ENCODE assay signal across 11 cellular contexts in genomic region chr20:348972-349841, GRCh38. TPM values are rescaled to one million over a fixed set of nuclear protein-coding genes. Genes with fewer than 3 reads are reported as not detected.
DNase-seq lines count a peak whose midpoint lies in the region; ATAC-seq and TF ChIP-seq lines count a peak whose summit lies in the region.
"Had no signal": no experiment of that assay in that cellular context is flagged by ENCODE, and none has a peak within 500 bp of the region (broad histone marks: within the 10 kb centered on the region; RNA-seq: fewer than 3 reads in every experiment).

No MANE protein-coding gene starts in this region.

- CTCF ChIA-PET in activated naive CD4-positive, alpha-beta T cell treated with anti-CD3 and anti-CD28 coated beads, Interleukin-2, amount 10 ng/mL, durations not matched to agents 7 days and 5 days (lab: Charles Lee): no interaction called here
- CTCF ChIA-PET in WTC11 (lab: Charles Lee): interaction anchor here (0.6 to 2.4 kb wide), 2 partner anchors 12 to 82 kb away, joined by 3 to 8 read pairs; no protein-coding TSS in a partner anchor

- no peaks in the 10 kb centered on the region for H3K79me2 ChIP-seq in osteoblast (ENCODE audit: insufficient read depth, low read length)

- H3K36me3 ChIP-seq in osteoblast (ENCODE audit: insufficient read depth, low read length): peaks cover 23% of the 10 kb centered on the region
- H3K36me3 ChIP-seq: Peyer's patch had no signal

- no peaks in the 10 kb centered on the region for H3K9me3 ChIP-seq in osteoblast (ENCODE audit: low read depth, low read length)
- H3K9me3 ChIP-seq: Peyer's patch had no signal

- no peaks in the 10 kb centered on the region for H3K9me3 Mint-ChIP-seq in activated naive CD4-positive, alpha-beta T cell treated with anti-CD3 and anti-CD28 coated beads, Interleukin-2, amount 10 ng/mL, durations not matched to agents 7 days and 5 days
- no peaks in the 10 kb centered on the region for H3K9me3 Mint-ChIP-seq in WTC11

- no peak overlapping the region for H3K27ac Mint-ChIP-seq in activated naive CD4-positive, alpha-beta T cell treated with anti-CD3 and anti-CD28 coated beads, Interleukin-2, amount 10 ng/mL, durations not matched to agents 7 days and 5 days
- H3K27ac Mint-ChIP-seq in WTC11: no peak overlapping the region

- H3K4me1 Mint-ChIP-seq in activated naive CD4-positive, alpha-beta T cell treated with anti-CD3 and anti-CD28 coated beads, Interleukin-2, amount 10 ng/mL, durations not matched to agents 7 days and 5 days: peaks cover 29% of the 10 kb centered on the region
- peaks cover 19% of the 10 kb centered on the region for H3K4me1 Mint-ChIP-seq in WTC11

- H3K4me3 ChIP-seq in osteoblast (ENCODE audit: insufficient read depth, low read length): no peak overlapping the region

- POLR2A ChIA-PET in WTC11 (lab: Charles Lee): no interaction called here

- ATAC-seq in WTC11 (no peak), left lobe of liver (peak; percentile 74), GM18502 (IDR thresholded peaks at IDR 0.05; ENCODE audit: poor library complexity, unreplicated experiment) (no peak)
- ATAC-seq in activated CD4-positive, CD25-positive, alpha-beta regulatory T cell treated with anti-CD3 and anti-CD28 coated beads, Interleukin-2, amount 50 U/mL, for 24 hours: no peak

- H2AFZ ChIP-seq in osteoblast (ENCODE audit: low read length): no peak overlapping the region

- peaks cover 55% of the 10 kb centered on the region for H3K27me3 Mint-ChIP-seq in activated naive CD4-positive, alpha-beta T cell treated with anti-CD3 and anti-CD28 coated beads, Interleukin-2, amount 10 ng/mL, durations not matched to agents 7 days and 5 days
- H3K27me3 Mint-ChIP-seq in WTC11 (ENCODE audit: low read depth): peaks cover 6% of the 10 kb centered on the region

- no peaks in the 10 kb centered on the region for H3K36me3 Mint-ChIP-seq in activated naive CD4-positive, alpha-beta T cell treated with anti-CD3 and anti-CD28 coated beads, Interleukin-2, amount 10 ng/mL, durations not matched to agents 7 days and 5 days
- peaks cover 2% of the 10 kb centered on the region; the same call in 1 of the 2 replicates for H3K36me3 Mint-ChIP-seq in WTC11

- H4K20me1 ChIP-seq in osteoblast (ENCODE audit: insufficient read depth, low read length): peaks cover 5% of the 10 kb centered on the region

- H3K4me2 ChIP-seq in osteoblast (ENCODE audit: insufficient read depth, low read length): no peak overlapping the region

- no peak for DNase-seq in activated naive CD4-positive, alpha-beta T cell treated with anti-CD3 and anti-CD28 coated beads, Interleukin-2, amount 10 ng/mL, durations not matched to agents 7 days and 5 days
- no peak for DNase-seq in activated naive CD4-positive, alpha-beta T cell treated with anti-CD3 and anti-CD28 coated beads, Interleukin-2, amount 50 U/mL, for 16 hours
- DNase-seq in WTC11 (ENCODE audit: low spot score): no peak
- peak; percentile 78 for DNase-seq in left lobe of liver (ENCODE audit: low spot score)
- no peak for DNase-seq in osteoblast (ENCODE audit: insufficient read length, low spot score, missing footprints)
- DNase-seq: effector CD4-positive, alpha-beta T cell; Peyer's patch; T1000 had no signal

- peaks cover 12% of the 10 kb centered on the region for H3K4me1 ChIP-seq in osteoblast (ENCODE audit: insufficient read depth, low read length)

- H3K27ac ChIP-seq in temporal lobe (ENCODE audit: low read depth, low read length) (peak overlapping the region; percentile 94), osteoblast (ENCODE audit: low read depth, low read length) (no peak overlapping the region)

- H3K27me3 ChIP-seq in osteoblast (ENCODE audit: insufficient read depth, low read length): no peaks in the 10 kb centered on the region
- H3K27me3 ChIP-seq: Peyer's patch had no signal

- no peak for TF ChIP-seq CTCF in WTC11 (IDR thresholded peaks at IDR 0.05)
- TF ChIP-seq CTCF in osteoblast (IDR thresholded peaks at IDR 0.05; ENCODE audit: extremely low read depth, low read depth, low read length): no peak

- peak overlapping the region; percentile 84 for H3K4me3 Mint-ChIP-seq in activated naive CD4-positive, alpha-beta T cell treated with anti-CD3 and anti-CD28 coated beads, Interleukin-2, amount 10 ng/mL, durations not matched to agents 7 days and 5 days
- peak overlapping the region; percentile 89 for H3K4me3 Mint-ChIP-seq in WTC11

TF ChIP-seq in WTC11, 78 proteins besides CTCF, POLR2A, EP300 and RAD21 (continues in another document):
- TF ChIP-seq GABPB1 (CRISPR knock-in tag; IDR thresholded peaks at IDR 0.05) (no peak; the same call in 1 of the 2 replicates), ATF1 (CRISPR knock-in tag; IDR thresholded peaks at IDR 0.05) (no peak), FOXJ3 (CRISPR knock-in tag; IDR thresholded peaks at IDR 0.05; ENCODE audit: borderline replicate concordance) (no peak), ATF6 (CRISPR knock-in tag; IDR thresholded peaks at IDR 0.05) (no peak), E2F1 (CRISPR knock-in tag; IDR thresholded peaks at IDR 0.05) (no peak), ZNF671 (CRISPR knock-in tag; IDR thresholded peaks at IDR 0.05) (no peak), E2F5 (CRISPR knock-in tag; IDR thresholded peaks at IDR 0.05) (no peak), ZNF232 (CRISPR knock-in tag; IDR thresholded peaks at IDR 0.05) (no peak), ZMAT4 (CRISPR knock-in tag; IDR thresholded peaks at IDR 0.05) (no peak), PRRX2 (CRISPR knock-in tag; IDR thresholded peaks at IDR 0.05) (no peak)

RNA-seq across cellular contexts. Expression of gene NRSN2, which starts 2.3 kb away (rescaled TPM):
- total RNA-seq in WTC11 (2021) (23.0 to 23.7 TPM (median 23.3 TPM) in 3 replicates), left lobe of liver (3.1 TPM), temporal lobe (32.7 TPM), osteoblast (39.5 and 49.6 TPM in 2 replicates)

RNA-seq across cellular contexts. Expression of gene SOX12, which starts 23.9 kb away (rescaled TPM):
- total RNA-seq in WTC11 (2021) (59.1 to 76.3 TPM (median 72.5 TPM) in 3 replicates), left lobe of liver (5.6 TPM), temporal lobe (15.0 TPM), osteoblast (6.2 and 6.9 TPM in 2 replicates)

RNA-seq across cellular contexts. Expression of gene TRIB3, which starts 31.4 kb away (rescaled TPM):
- total RNA-seq in WTC11 (2021) (7.8 to 9.2 TPM (median 8.7 TPM) in 3 replicates), left lobe of liver (18.3 TPM), temporal lobe (10.3 TPM), osteoblast (176 and 213 TPM in 2 replicates)

RNA-seq across cellular contexts. Expression of gene ZCCHC3, which starts 51.8 kb away (rescaled TPM):
- total RNA-seq in WTC11 (2021) (43.6 to 54.1 TPM (median 52.6 TPM) in 3 replicates), left lobe of liver (5.6 TPM), temporal lobe (14.3 TPM), osteoblast (9.0 and 9.4 TPM in 2 replicates)

RNA-seq across cellular contexts. Expression of gene C20orf96, which starts 58.7 kb away (rescaled TPM):
- total RNA-seq in WTC11 (2021): 22.1 to 30.3 TPM (median 27.8 TPM) in 3 replicates
- 2.0 TPM for total RNA-seq in left lobe of liver
- total RNA-seq in temporal lobe: 11.1 TPM
- 2.2 and 3.5 TPM in 2 replicates for total RNA-seq in osteoblast
